ENCODE assay signal across 1 cellular context in the genomic region with DNA sequence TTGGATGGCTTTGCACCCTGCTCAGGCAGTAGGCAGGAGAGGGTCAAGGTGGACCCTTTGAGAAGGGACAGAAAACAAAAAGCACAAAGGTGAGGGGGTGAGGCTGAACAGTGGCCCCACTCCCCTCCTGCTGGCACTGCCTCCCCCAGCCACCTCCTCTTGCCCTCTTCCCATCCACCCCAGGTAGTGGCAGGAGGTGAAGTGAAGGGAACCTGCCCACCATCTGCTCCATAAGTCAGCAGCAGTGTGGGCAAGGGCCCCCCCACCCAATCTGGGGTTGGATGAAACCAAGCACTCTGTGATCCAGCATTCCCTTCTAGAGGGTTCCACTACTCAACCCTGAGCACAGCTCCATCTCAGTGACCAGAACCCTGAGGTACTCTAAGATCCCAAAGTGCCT.
A peak's percentile ranks its signal among the peaks of the same experiment; 100 is the strongest.
TF ChIP-seq lines count a peak whose summit lies in the region.

No MANE protein-coding gene starts in this region.

TF ChIP-seq in HepG2, 621 proteins besides CTCF, POLR2A, EP300 and RAD21:
- TF ChIP-seq ZSCAN9 (CRISPR knock-in tag; IDR thresholded peaks at IDR 0.05; ENCODE audit: borderline replicate concordance) (no peak), POGZ (CRISPR knock-in tag; IDR thresholded peaks at IDR 0.05) (0 out of 2 replicates have a peak, but pooled peaks have one; percentile 20), FOXO4 (CRISPR knock-in tag; conservative IDR thresholded peaks at IDR 0.05) (0 out of 2 replicates have a peak, but pooled peaks have one; percentile 66), ZNF333 (CRISPR knock-in tag; IDR thresholded peaks at IDR 0.05; ENCODE audit: borderline replicate concordance) (0 out of 2 replicates have a peak, but pooled peaks have one; percentile 56), LBX2 (CRISPR knock-in tag; IDR thresholded peaks at IDR 0.05; ENCODE audit: borderline replicate concordance) (0 out of 2 replicates have a peak, but pooled peaks have one; percentile 45), DBP (CRISPR knock-in tag; IDR thresholded peaks at IDR 0.05; ENCODE audit: not compliant biosample characterization) (no peak)
